ENCODE assay signal across 26 cellular contexts in the genomic region with DNA sequence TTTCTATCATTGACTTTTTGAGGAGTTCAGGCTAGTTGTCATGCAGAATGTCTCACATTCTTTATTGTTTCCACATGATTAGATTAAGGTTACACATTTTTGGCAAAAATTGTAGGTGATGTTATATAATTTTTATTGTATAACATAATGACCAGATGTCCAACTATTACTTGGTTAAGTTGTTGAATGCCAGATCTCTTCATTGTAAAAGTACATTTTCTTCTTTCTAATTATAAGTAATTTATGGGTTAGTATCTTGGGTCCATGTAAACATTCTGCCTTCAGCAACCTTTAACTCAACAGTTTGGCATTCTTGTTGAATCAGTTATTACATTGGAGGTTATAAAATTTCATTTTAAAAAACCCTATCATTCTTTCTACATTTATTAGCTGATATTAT.
"Had no signal": no experiment of that assay in that cellular context is flagged by ENCODE, and none has a peak within 500 bp of the region (broad histone marks: within the 10 kb centered on the region; RNA-seq: fewer than 3 reads in every experiment).

No MANE protein-coding gene starts in this region.

- H3K4me1 ChIP-seq: body of pancreas, transverse colon had no signal

- DNase-seq: activated B cell treated with CpG ODN at 0.5 μM for 24 hours; activated CD4-positive, alpha-beta T cell treated with anti-CD3 and anti-CD28 coated beads for 36 hours; activated CD4-positive, alpha-beta T cell treated with anti-CD3 and anti-CD28 coated beads, Interleukin-2, amount 50 U/mL, for 4 hours; activated CD8-positive, alpha-beta memory T cell treated with anti-CD3 and anti-CD28 coated beads for 24 hours; activated CD8-positive, alpha-beta memory T cell treated with anti-CD3 and anti-CD28 coated beads, Interleukin-2, amount 50 U/mL, for 48 hours; activated naive CD4-positive, alpha-beta T cell treated with anti-CD3 and anti-CD28 coated beads for 36 hours; activated naive CD8-positive, alpha-beta T cell treated with anti-CD3 and anti-CD28 coated beads, Interleukin-2, amount 10 ng/mL, durations not matched to agents 7 days and 5 days; activated T-cell treated with anti-CD3 and anti-CD28 coated beads, Interleukin-2, amount 50 U/mL, for 48 hours; body of pancreas; cortex of kidney; endodermal cell; foreskin melanocyte; immature natural killer cell; kidney glomerular epithelial cell; left ventricle myocardium superior; mammary epithelial cell; naive thymus-derived CD8-positive, alpha-beta T cell; small intestine; stimulated activated CD4-positive, alpha-beta T cell treated with anti-CD3 and anti-CD28 coated beads, Interleukin-2, amount 100 ng/mL, for 24 hours; T1000; transverse colon had no signal

- H3K27me3 ChIP-seq: body of pancreas, cardiac muscle cell, hepatocyte, transverse colon had no signal

- H2AFZ ChIP-seq: hepatocyte had no signal

- H3K4me3 ChIP-seq: body of pancreas, cardiac muscle cell, hepatocyte, transverse colon had no signal

- ATAC-seq: activated CD4-positive, alpha-beta T cell treated with anti-CD3 and anti-CD28 coated beads for 36 hours; body of pancreas; left ventricle myocardium superior; naive thymus-derived CD8-positive, alpha-beta T cell; sciatic nerve; stimulated activated memory B cell treated with anti-CD40 and anti-IgM and Interleukin-4, amounts not matched to agents 10 μg/mL and 1 μg/mL and 100 μg/mL, for 72 hours had no signal

- H3K36me3 ChIP-seq: cardiac muscle cell, transverse colon had no signal

- H3K4me2 ChIP-seq: hepatocyte had no signal

- H3K9me3 ChIP-seq: body of pancreas, transverse colon had no signal

- H3K27ac ChIP-seq: body of pancreas, cardiac muscle cell, epithelial cell of prostate, hepatocyte, transverse colon had no signal

- H3K79me2 ChIP-seq: hepatocyte had no signal
